ENCODE assay signal across 10 cellular contexts in genomic region chr16:64910351-64910750, GRCh38.
DNase-seq lines count a peak whose midpoint lies in the region; ATAC-seq and TF ChIP-seq lines count a peak whose summit lies in the region.
"Had no signal": no experiment of that assay in that cellular context is flagged by ENCODE, and none has a peak within 500 bp of the region (broad histone marks: within the 10 kb centered on the region; RNA-seq: fewer than 3 reads in every experiment).

No MANE protein-coding gene starts in this region.

- H3K79me2 ChIP-seq in SK-N-SH (ENCODE audit: insufficient read depth), result no peaks in the 10 kb centered on the region

- TF ChIP-seq RAD21 in SK-N-SH (IDR thresholded peaks at IDR 0.05; ENCODE audit: low read length), result no peak

- no peaks in the 10 kb centered on the region for H4K20me1 ChIP-seq in SK-N-SH (ENCODE audit: insufficient read depth)

- no peaks in the 10 kb centered on the region for H3K36me3 ChIP-seq in SK-N-SH (replicated peaks in 1 of 2; ENCODE audit: control insufficient read depth in 1 of 2, insufficient read depth in 2 of 2, low read length in 1 of 2)
- no peaks in the 10 kb centered on the region for H3K36me3 ChIP-seq in heart right ventricle
- H3K36me3 ChIP-seq: suprapubic skin had no signal

- peak overlapping the region; percentile 63; the same call in 1 of the 2 replicates for H2AFZ ChIP-seq in SK-N-SH (ENCODE audit: low read depth)

- POLR2A ChIA-PET in SK-N-SH (lab: Yijun Ruan, JAX), result no interaction called here

- intact Hi-C loops in heart right ventricle (cut with DNase I), result no loop called here

- H3K4me3 ChIP-seq in SK-N-SH (ENCODE audit: low read depth in 2 of 2, low read length in 1 of 2) (no peak overlapping the region; a peak in 1 of 4 replicates), heart right ventricle (no peak overlapping the region)
- H3K4me3 ChIP-seq: suprapubic skin had no signal

- DNase-seq in GM04503 (ENCODE audit: low read depth), result peak; percentile 66
- no peak for DNase-seq in SK-N-SH
- peak; percentile 30 to 77 for DNase-seq in heart right ventricle
- peak; percentile 15 for DNase-seq in putamen (ENCODE audit: low spot score)
- DNase-seq in GM10266 (ENCODE audit: extremely low spot score), result no peak
- DNase-seq in kidney tubule cell (ENCODE audit: low spot score), result no peak
- no peak for DNase-seq in central memory CD4-positive, alpha-beta T cell
- DNase-seq: NK-92 treated with Interleukin-12 subunit alpha and Interleukin-12 subunit beta, amount 100 ng/mL, for 24 hours had no signal

- 47% methylated on average over 6 of the region's 6 CpGs for WGBS in SK-N-SH (ENCODE audit: low lambda C conversion rate)
- WGBS in heart right ventricle, 2 donors, result 38 to 48% methylated on average over 6 of the region's 6 CpGs

- H3K9me3 ChIP-seq in SK-N-SH (no peaks in the 10 kb centered on the region), heart right ventricle (no peaks in the 10 kb centered on the region)
- H3K9me3 ChIP-seq: suprapubic skin had no signal

- H3K27me3 ChIP-seq in SK-N-SH (ENCODE audit: insufficient read depth), result no peaks in the 10 kb centered on the region
- H3K27me3 ChIP-seq in heart right ventricle, result no peaks in the 10 kb centered on the region
- H3K27me3 ChIP-seq: suprapubic skin had no signal

- TF ChIP-seq CTCF in SK-N-SH (IDR thresholded peaks at IDR 0.05) (no peak), heart right ventricle (IDR thresholded peaks at IDR 0.05) (no peak), GM10266 (IDR thresholded peaks at IDR 0.05; ENCODE audit: control insufficient read depth, insufficient read depth, low read depth, missing control alignments) (no peak)

- no peaks in the 10 kb centered on the region for H3F3A ChIP-seq in SK-N-SH (replicated peaks; ENCODE audit: insufficient read depth)

- ATAC-seq in heart right ventricle (peak; percentile 78 to 97 (median 95)), HG03432 (IDR thresholded peaks at IDR 0.05; ENCODE audit: unreplicated experiment) (no peak)

- peak overlapping the region; percentile 23; the same call in 1 of the 2 replicates for H3K4me2 ChIP-seq in SK-N-SH

- H3K27ac ChIP-seq in SK-N-SH (ENCODE audit: low read depth in 2 of 2, low read length in 1 of 2) (peak overlapping the region; percentile 66 to 80; a peak in 3 of 4 replicates), heart right ventricle (peak overlapping the region in 5 of 10 donors; percentile 47 to 81 (median 57))
- H3K27ac ChIP-seq: suprapubic skin had no signal

- no peaks in the 10 kb centered on the region for H3K9me2 ChIP-seq in SK-N-SH

- CTCF ChIA-PET in SK-N-SH (lab: Yijun Ruan, JAX), result interaction anchor here (1.0 kb wide), 1 partner anchor 10 kb away, joined by 3 read pairs; no protein-coding TSS in a partner anchor

- H3K9ac ChIP-seq in SK-N-SH, result peak overlapping the region; percentile 42; the same call in 1 of the 2 replicates

- H3K4me1 ChIP-seq in SK-N-SH (ENCODE audit: control insufficient read depth in 1 of 2, insufficient read depth in 2 of 2, low read depth in 1 of 2, low read length in 1 of 2) (peaks cover 10% of the 10 kb centered on the region in 2 experiments; a peak in 2 of 4 replicates), heart right ventricle (peaks cover 0 to 14% (median 4%) of the 10 kb centered on the region in 9 donors)
- H3K4me1 ChIP-seq: suprapubic skin had no signal

- no peak for TF ChIP-seq EP300 in SK-N-SH (IDR thresholded peaks at IDR 0.05; ENCODE audit: borderline replicate concordance in 1 of 2, low read depth in 1 of 2, low read length in 1 of 2)

TF ChIP-seq in SK-N-SH, 30 proteins besides CTCF, POLR2A, EP300 and RAD21:
- no peak for TF ChIP-seq FOXM1 (IDR thresholded peaks at IDR 0.05; ENCODE audit: low read depth)
- 0 out of 2 replicates have a peak, but pooled peaks have one; percentile 4 for TF ChIP-seq PBX3 (IDR thresholded peaks at IDR 0.05)
- no peak for TF ChIP-seq EZH2phosphoT487 (IDR thresholded peaks at IDR 0.05; ENCODE audit: borderline replicate concordance, low read depth)
TF ChIP-seq in SK-N-SH: peak in this region for 1.

Comparison
In these comparisons a context has a peak if more than half of its experiments do, and no peak if none do; other contexts are left out.
1. DNase-seq: peak in GM04503 (single experiment), heart right ventricle (2 of 2) and putamen (single experiment); none in SK-N-SH (single experiment), GM10266 (single experiment), kidney tubule cell (single experiment) and central memory CD4-positive, alpha-beta T cell (single experiment).